Comparison of ENCODE assay signal across 1 cellular context in genomic region chr10:72086466-72087391, GRCh38.
A peak's percentile ranks its signal among the peaks of the same experiment; 100 is the strongest.
TF ChIP-seq lines count a peak whose summit lies in the region.

No MANE protein-coding gene starts in this region.

TF ChIP-seq in HepG2, 621 proteins besides CTCF, POLR2A, EP300 and RAD21 (continued from another document and continues in another):
- no peak for TF ChIP-seq ZNF512B (CRISPR knock-in tag; IDR thresholded peaks at IDR 0.05; ENCODE audit: borderline replicate concordance)
- TF ChIP-seq MAF1 (CRISPR knock-in tag; IDR thresholded peaks at IDR 0.05; ENCODE audit: borderline replicate concordance) = no peak
- no peak for TF ChIP-seq ZNF451 (CRISPR knock-in tag; IDR thresholded peaks at IDR 0.05)
- TF ChIP-seq NCOA1 (CRISPR knock-in tag; IDR thresholded peaks at IDR 0.05) = no peak
- no peak for TF ChIP-seq KAT7 (CRISPR knock-in tag; IDR thresholded peaks at IDR 0.05; ENCODE audit: borderline replicate concordance)
- TF ChIP-seq ZNF546 (CRISPR knock-in tag; conservative IDR thresholded peaks at IDR 0.05) = no peak
- no peak for TF ChIP-seq SNAPC5 (CRISPR knock-in tag; IDR thresholded peaks at IDR 0.05; ENCODE audit: borderline replicate concordance)
- no peak for TF ChIP-seq ZNF577 (CRISPR knock-in tag; IDR thresholded peaks at IDR 0.05; ENCODE audit: borderline replicate concordance, low read depth)
- TF ChIP-seq ZNF775 (CRISPR knock-in tag; IDR thresholded peaks at IDR 0.05; ENCODE audit: borderline replicate concordance) = no peak
- TF ChIP-seq ZUFSP (CRISPR knock-in tag; IDR thresholded peaks at IDR 0.05; ENCODE audit: borderline replicate concordance) = no peak
- peak; percentile 85 for TF ChIP-seq ZFY (CRISPR knock-in tag; IDR thresholded peaks at IDR 0.05)
- no peak for TF ChIP-seq ZNF597 (CRISPR knock-in tag; IDR thresholded peaks at IDR 0.05)
- TF ChIP-seq ZNF609 (CRISPR knock-in tag; IDR thresholded peaks at IDR 0.05; ENCODE audit: borderline replicate concordance) = no peak
- TF ChIP-seq ZNF44 (CRISPR knock-in tag; IDR thresholded peaks at IDR 0.05) = 0 out of 2 replicates have a peak, but pooled peaks have one; percentile 49
- TF ChIP-seq ZNF354B (CRISPR knock-in tag; IDR thresholded peaks at IDR 0.05) = no peak
- no peak for TF ChIP-seq SATB2 (CRISPR knock-in tag; IDR thresholded peaks at IDR 0.05)
- TF ChIP-seq THYN1 (CRISPR knock-in tag; IDR thresholded peaks at IDR 0.05; ENCODE audit: borderline replicate concordance, low read depth) = no peak
- no peak for TF ChIP-seq MED8 (CRISPR knock-in tag; IDR thresholded peaks at IDR 0.05; ENCODE audit: insufficient replicate concordance)
- TF ChIP-seq ARID5B (CRISPR knock-in tag; IDR thresholded peaks at IDR 0.05) = peak; percentile 23; the same call in 1 of the 2 replicates
- no peak for TF ChIP-seq ZNF574 (CRISPR knock-in tag; IDR thresholded peaks at IDR 0.05)
- TF ChIP-seq KDM4B (CRISPR knock-in tag; IDR thresholded peaks at IDR 0.05) = 0 out of 2 replicates have a peak, but pooled peaks have one; percentile 12
- TF ChIP-seq ZNF580 (CRISPR knock-in tag; IDR thresholded peaks at IDR 0.05; ENCODE audit: borderline replicate concordance, low read depth) = peak; percentile 29; the same call in 1 of the 2 replicates
- no peak for TF ChIP-seq MAFK (conservative IDR thresholded peaks at IDR 0.05 in 1 of 2, IDR thresholded peaks at IDR 0.05 in 1 of 2; ENCODE audit: low read length in 2 of 2)
- no peak for TF ChIP-seq ATF5 (CRISPR knock-in tag; IDR thresholded peaks at IDR 0.05; ENCODE audit: low read depth)
- TF ChIP-seq ZNF12 (CRISPR knock-in tag; IDR thresholded peaks at IDR 0.05) = no peak
- no peak for TF ChIP-seq ZNF879 (CRISPR knock-in tag; IDR thresholded peaks at IDR 0.05)
- TF ChIP-seq TRAFD1 (CRISPR knock-in tag; IDR thresholded peaks at IDR 0.05; ENCODE audit: borderline replicate concordance) = no peak
- TF ChIP-seq MAZ (IDR thresholded peaks at IDR 0.05; ENCODE audit: borderline replicate concordance, low read depth, low read length) = no peak
- TF ChIP-seq MAZ (CRISPR knock-in tag; IDR thresholded peaks at IDR 0.05; ENCODE audit: low read depth) = no peak; the same call in 1 of the 2 replicates
- TF ChIP-seq ZNF143 (CRISPR knock-in tag; IDR thresholded peaks at IDR 0.05) = no peak
- TF ChIP-seq ETS1 (CRISPR knock-in tag; IDR thresholded peaks at IDR 0.05) = no peak
- no peak for TF ChIP-seq ZNF703 (CRISPR knock-in tag; IDR thresholded peaks at IDR 0.05; ENCODE audit: borderline replicate concordance)
- no peak for TF ChIP-seq SP2 (CRISPR knock-in tag; IDR thresholded peaks at IDR 0.05)
